3 cellular contexts compared by ENCODE assay signal in the genomic region with DNA sequence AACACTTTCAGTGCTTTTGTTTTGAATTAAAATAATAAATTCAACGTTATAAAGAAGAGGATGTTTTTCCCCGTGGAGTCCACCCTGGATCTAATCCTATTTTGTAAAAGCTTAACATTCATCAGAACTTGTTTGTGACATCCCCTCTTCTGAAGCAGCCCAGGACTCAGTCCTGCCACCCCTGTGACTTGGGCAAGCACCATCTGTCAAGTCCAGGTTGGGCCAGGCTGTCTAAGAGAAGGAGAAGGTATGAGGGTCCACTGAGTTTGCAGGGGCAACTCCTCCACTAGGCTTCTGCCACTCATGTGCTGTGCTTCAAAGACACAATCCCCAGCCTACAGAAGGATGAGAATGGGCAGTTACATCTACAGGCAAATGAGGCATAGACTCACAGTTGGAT.
"Had no signal": no experiment of that assay in that cellular context is flagged by ENCODE, and none has a peak within 500 bp of the region (broad histone marks: within the 10 kb centered on the region; RNA-seq: fewer than 3 reads in every experiment).

No MANE protein-coding gene starts in this region.

- H3K4me3 ChIP-seq: GM12878 had no signal

- DNase-seq: GDM1, GF-D8 had no signal
